14 cellular contexts compared by ENCODE assay signal in genomic region chr5:133602829-133603380, GRCh38. TPM values are rescaled to one million over a fixed set of nuclear protein-coding genes. Genes with fewer than 3 reads are reported as not detected.
DNase-seq lines count a peak whose midpoint lies in the region; ATAC-seq and TF ChIP-seq lines count a peak whose summit lies in the region.
"Had no signal": no experiment of that assay in that cellular context is flagged by ENCODE, and none has a peak within 500 bp of the region (broad histone marks: within the 10 kb centered on the region; RNA-seq: fewer than 3 reads in every experiment).

No MANE protein-coding gene starts in this region.

- H3K27me3 ChIP-seq in HUES48 (ENCODE audit: control insufficient read depth, insufficient read depth, low read length) = no peaks in the 10 kb centered on the region
- H3K27me3 ChIP-seq in ascending aorta = no peaks in the 10 kb centered on the region

- H3K4me3 ChIP-seq in HUES48 (ENCODE audit: low read depth, low read length) = no peak overlapping the region
- no peak overlapping the region for H3K4me3 ChIP-seq in mesodermal cell (ENCODE audit: extremely low read depth, insufficient read depth, low read length, poor library complexity, severe bottlenecking)
- no peak overlapping the region for H3K4me3 ChIP-seq in ascending aorta
- H3K4me3 ChIP-seq: SJSA1 had no signal

- DNase-seq in NCI-H187 treated with DMSO at 0.1 percent for 48 hours (lab: John Stamatoyannopoulos, UW) (peak; percentile 43), dermis blood vessel endothelial cell (peak; percentile 83), ascending aorta (ENCODE audit: low spot score in 2 of 2) (no peak), cardiac septum (ENCODE audit: low spot score) (no peak)
- DNase-seq: CD4-positive, alpha-beta T cell; Kasumi-1; NCI-H1694; NCI-H2227 treated with DMSO at 0.1 percent for 48 hours; NCI-H524 treated with DMSO at 0.1 percent for 48 hours had no signal

- TF ChIP-seq CTCF in ascending aorta (IDR thresholded peaks at IDR 0.05) = no peak

- H3K36me3 ChIP-seq in HUES48 (ENCODE audit: control insufficient read depth, insufficient read depth, low read length) = no peaks in the 10 kb centered on the region
- H3K36me3 ChIP-seq in mesodermal cell (ENCODE audit: control insufficient read depth, insufficient read depth, low read length) = no peaks in the 10 kb centered on the region
- H3K36me3 ChIP-seq in ascending aorta = no peaks in the 10 kb centered on the region
- H3K36me3 ChIP-seq: SJSA1 had no signal

- peaks cover 16% of the 10 kb centered on the region for H3K4me1 ChIP-seq in HUES48 (ENCODE audit: control insufficient read depth, insufficient read depth, low read length)
- peaks cover 6% of the 10 kb centered on the region for H3K4me1 ChIP-seq in mesodermal cell (ENCODE audit: control insufficient read depth, insufficient read depth, low read length, poor library complexity, severe bottlenecking)
- H3K4me1 ChIP-seq in ascending aorta = no peaks in the 10 kb centered on the region
- H3K4me1 ChIP-seq: SJSA1 had no signal

- no peak overlapping the region for H3K9ac ChIP-seq in HUES48 (ENCODE audit: low read depth, low read length)

- intact Hi-C loops in ascending aorta (cut with DNase I) = no loop called here
- intact Hi-C loops in cardiac septum (cut with DNase I) = no loop called here

- no CpG with 5 or more reads among the region's 2 CpGs for WGBS in mesodermal cell (ENCODE audit: insufficient coverage in 2 of 2), 2 experiments

- H3K27ac ChIP-seq in HUES48 (ENCODE audit: low read depth, low read length) = peak overlapping the region; percentile 43
- peak overlapping the region; percentile 18 for H3K27ac ChIP-seq in mesodermal cell (ENCODE audit: low read depth, low read length, severe bottlenecking)
- no peak overlapping the region for H3K27ac ChIP-seq in ascending aorta
- H3K27ac ChIP-seq: RWPE1, SJSA1 had no signal

- H3K9me3 ChIP-seq in HUES48 (ENCODE audit: control insufficient read depth, insufficient read depth, low read length) (no peaks in the 10 kb centered on the region), mesodermal cell (ENCODE audit: control insufficient read depth, low read length) (no peaks in the 10 kb centered on the region), ascending aorta (no peaks in the 10 kb centered on the region)
- H3K9me3 ChIP-seq: SJSA1 had no signal

- ATAC-seq in GM21786 (IDR thresholded peaks at IDR 0.05; ENCODE audit: unreplicated experiment) = no peak

RNA-seq across cellular contexts. Expression of gene FSTL4, which starts 9.4 kb away (rescaled TPM):
- total RNA-seq in dermis blood vessel endothelial cell = under 0.01 and 0.09 TPM in 2 replicates
- polyA plus RNA-seq in mesodermal cell (2013, experiment 1 of 2) = 0.74 TPM
- polyA plus RNA-seq in mesodermal cell (2013, experiment 2 of 2) = 0.35 TPM
- total RNA-seq in ascending aorta = 0.11 TPM
- not detected for total RNA-seq in cardiac septum
- total RNA-seq: CD4-positive, alpha-beta T cell had no signal

Comparison
In these comparisons a context has a peak if more than half of its experiments do, and no peak if none do; other contexts are left out.
1. H3K27ac ChIP-seq: peak in HUES48 (single experiment) and mesodermal cell (single experiment); none in ascending aorta (0 of 2).
2. DNase-seq: peak in NCI-H187 treated with DMSO at 0.1 percent for 48 hours (single experiment) and dermis blood vessel endothelial cell (single experiment); none in ascending aorta (0 of 2) and cardiac septum (single experiment).